ENCODE assay signal across 8 cellular contexts in the genomic region with DNA sequence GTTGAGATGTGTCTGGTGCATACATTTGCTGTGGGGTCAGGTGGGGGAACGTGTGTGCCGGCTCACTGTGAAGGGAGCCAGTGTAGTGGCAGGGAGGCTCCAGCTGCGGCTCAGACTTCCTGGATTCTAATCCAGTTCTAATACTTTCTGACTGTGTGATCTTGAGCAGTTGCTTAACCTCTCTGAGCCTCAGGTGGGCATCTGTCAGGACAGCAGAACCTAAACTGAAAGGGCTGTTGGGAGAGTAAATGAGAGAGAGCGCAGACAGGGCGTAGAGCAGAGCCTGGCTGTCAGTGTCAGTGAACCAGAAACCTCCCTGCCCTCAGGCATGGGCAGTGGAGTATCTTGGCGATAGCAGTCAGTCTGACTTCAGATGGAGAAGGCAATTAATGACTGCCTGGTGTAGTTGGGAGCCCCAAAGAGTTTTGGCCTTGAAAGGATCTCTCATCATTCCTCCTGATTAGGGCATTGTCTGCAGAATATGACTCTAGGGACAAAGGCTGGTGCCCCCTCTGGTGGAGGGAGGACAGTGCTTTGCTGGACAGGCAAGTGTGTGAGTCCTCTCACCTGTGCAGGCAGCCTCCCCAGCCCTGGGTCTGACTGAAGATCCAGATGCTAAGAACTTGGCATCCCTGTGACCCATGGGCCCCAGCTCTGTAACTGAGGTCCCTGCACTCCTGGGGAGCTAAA. TPM values are rescaled to one million over a fixed set of nuclear protein-coding genes. Genes with fewer than 3 reads are reported as not detected.
DNase-seq lines count a peak whose midpoint lies in the region; ATAC-seq, FAIRE-seq and TF ChIP-seq lines count a peak whose summit lies in the region.

No MANE protein-coding gene starts in this region.

- no peak overlapping the region for H3K4me2 ChIP-seq in mesenchymal stem cell (ENCODE audit: low read length, poor library complexity, severe bottlenecking)

- no peak for TF ChIP-seq EP300 in gastroesophageal sphincter (IDR thresholded peaks at IDR 0.05)

- no peak overlapping the region for H2BK5ac ChIP-seq in mesenchymal stem cell (ENCODE audit: low read depth, low read length, poor library complexity, severe bottlenecking)

- H3K27ac ChIP-seq in RWPE1 = no peak overlapping the region
- H3K27ac ChIP-seq in gastroesophageal sphincter = peak overlapping the region; percentile 88 to 98 (median 90)
- H3K27ac ChIP-seq in mesenchymal stem cell (ENCODE audit: low read length, poor library complexity, severe bottlenecking) = no peak overlapping the region

- no peak for ATAC-seq in activated naive CD8-positive, alpha-beta T cell treated with anti-CD3 and anti-CD28 coated beads, Interleukin-2, amount 50 U/mL, for 24 hours
- no peak for ATAC-seq in gastroesophageal sphincter

- peak; percentile 27; the same call in 1 of the 2 replicates for TF ChIP-seq CTCF in RWPE1 (conservative IDR thresholded peaks at IDR 0.05; ENCODE audit: low read depth)
- TF ChIP-seq CTCF in gastroesophageal sphincter (IDR thresholded peaks at IDR 0.05) = peak in 3 of 4 experiments; percentile 31 to 44 (median 41)

- no peaks in the 10 kb centered on the region for H3K27me3 ChIP-seq in gastroesophageal sphincter
- H3K27me3 ChIP-seq in mesenchymal stem cell (ENCODE audit: control insufficient read depth in 1 of 2, insufficient read depth in 1 of 2, low read length in 2 of 2) = peaks cover 59 to 65% of the 10 kb centered on the region in 2 experiments

- POLR2A ChIA-PET in RWPE1 (lab: Yijun Ruan, JAX; ENCODE audit: low non-redundant PET) = no interaction called here

- CTCF ChIA-PET in RWPE1 (lab: Yijun Ruan, JAX) = interaction anchor here (0.6 to 1.5 kb wide), 3 partner anchors 9 to 233 kb away, joined by 3 to 9 read pairs (median 4); no protein-coding TSS in a partner anchor

- no peak overlapping the region for H2BK12ac ChIP-seq in mesenchymal stem cell (ENCODE audit: low read length in 2 of 2)

- H3K4ac ChIP-seq in mesenchymal stem cell (ENCODE audit: low read depth in 1 of 2, low read length in 2 of 2) = no peak overlapping the region

- peak; percentile 32 for FAIRE-seq in urothelium cell line (lab: Jason Lieb, UNC)

- H3K23ac ChIP-seq in mesenchymal stem cell (ENCODE audit: low read length in 2 of 2) = no peak overlapping the region

- TF ChIP-seq POLR2A in gastroesophageal sphincter (IDR thresholded peaks at IDR 0.05) = no peak

- H3K27me3 Mint-ChIP-seq in activated naive CD8-positive, alpha-beta T cell treated with anti-CD3 and anti-CD28 coated beads, Interleukin-2, amount 50 U/mL, for 24 hours = peaks cover 8% of the 10 kb centered on the region
- H3K27me3 Mint-ChIP-seq in activated naive CD8-positive, alpha-beta T cell treated with anti-CD3 and anti-CD28 coated beads for 36 hours = peaks cover 17% of the 10 kb centered on the region

- H3K4me3 ChIP-seq in gastroesophageal sphincter = no peak overlapping the region
- no peak overlapping the region for H3K4me3 ChIP-seq in mesenchymal stem cell (ENCODE audit: insufficient read depth in 1 of 2, low read depth in 1 of 2, low read length in 2 of 2)

- no peak overlapping the region for H4K91ac ChIP-seq in mesenchymal stem cell (ENCODE audit: low read length)

- H3K9ac ChIP-seq in mesenchymal stem cell (ENCODE audit: low read length) = no peak overlapping the region

- no peak overlapping the region for H2AK5ac ChIP-seq in mesenchymal stem cell (ENCODE audit: low read length, severe bottlenecking)

- peaks cover 16% of the 10 kb centered on the region for H3K4me1 Mint-ChIP-seq in activated naive CD8-positive, alpha-beta T cell treated with anti-CD3 and anti-CD28 coated beads, Interleukin-2, amount 50 U/mL, for 24 hours
- H3K4me1 Mint-ChIP-seq in activated naive CD8-positive, alpha-beta T cell treated with anti-CD3 and anti-CD28 coated beads for 36 hours = peaks cover 14% of the 10 kb centered on the region

- no peak overlapping the region for H2BK120ac ChIP-seq in mesenchymal stem cell (ENCODE audit: low read depth, low read length)

- H3K4me1 ChIP-seq in gastroesophageal sphincter (peaks cover 13 to 100% (median 58%) of the 10 kb centered on the region in 3 donors), mesenchymal stem cell (ENCODE audit: control insufficient read depth, insufficient read depth, low read depth, low read length) (peaks cover 21% of the 10 kb centered on the region)

- 50 to 100% methylated on average over 1 to 4 of the region's 6 CpGs for WGBS in gastroesophageal sphincter (ENCODE audit: low coverage in 1 of 2), 2 donors
- WGBS in mesenchymal stem cell = 91% methylated on average over 6 of the region's 6 CpGs

- H2BK15ac ChIP-seq in mesenchymal stem cell (ENCODE audit: low read depth, poor library complexity, severe bottlenecking) = no peak overlapping the region

- no peak overlapping the region for H3K18ac ChIP-seq in mesenchymal stem cell (ENCODE audit: low read depth in 1 of 2, low read length in 2 of 2)

- no peak overlapping the region for H4K8ac ChIP-seq in mesenchymal stem cell (ENCODE audit: low read length)

- H3K36me3 ChIP-seq in gastroesophageal sphincter = no peaks in the 10 kb centered on the region
- peaks cover 0 to 4% of the 10 kb centered on the region in 2 experiments for H3K36me3 ChIP-seq in mesenchymal stem cell (ENCODE audit: control insufficient read depth in 1 of 2, insufficient read depth in 2 of 2, low read depth in 1 of 2, low read length in 2 of 2)

- H3K36me3 Mint-ChIP-seq in activated naive CD8-positive, alpha-beta T cell treated with anti-CD3 and anti-CD28 coated beads, Interleukin-2, amount 50 U/mL, for 24 hours (ENCODE audit: low read depth) = no peaks in the 10 kb centered on the region
- no peaks in the 10 kb centered on the region for H3K36me3 Mint-ChIP-seq in activated naive CD8-positive, alpha-beta T cell treated with anti-CD3 and anti-CD28 coated beads for 36 hours

- H2AFZ ChIP-seq in mesenchymal stem cell (ENCODE audit: low read depth, low read length) = no peak overlapping the region

- H3K9me3 ChIP-seq in gastroesophageal sphincter = no peaks in the 10 kb centered on the region
- no peaks in the 10 kb centered on the region for H3K9me3 ChIP-seq in mesenchymal stem cell (ENCODE audit: control insufficient read depth, low read length)

- no peak overlapping the region for H3K14ac ChIP-seq in mesenchymal stem cell (ENCODE audit: low read length in 2 of 2)

- peak; percentile 25 for DNase-seq in activated naive CD8-positive, alpha-beta T cell treated with anti-CD3 and anti-CD28 coated beads, Interleukin-2, amount 50 U/mL, for 24 hours
- DNase-seq in activated naive CD8-positive, alpha-beta T cell treated with anti-CD3 and anti-CD28 coated beads for 36 hours = no peak
- DNase-seq in RWPE1 (ENCODE audit: low spot score) (peak; percentile 20), urothelium cell line (ENCODE audit: low spot score) (peak; percentile 57), mesenchymal stem cell (no peak), cortex of kidney (lab: John Stamatoyannopoulos, UW) (no peak), cerebellum (ENCODE audit: low spot score) (no peak)

- no peak overlapping the region for H3K27ac Mint-ChIP-seq in activated naive CD8-positive, alpha-beta T cell treated with anti-CD3 and anti-CD28 coated beads, Interleukin-2, amount 50 U/mL, for 24 hours
- no peak overlapping the region for H3K27ac Mint-ChIP-seq in activated naive CD8-positive, alpha-beta T cell treated with anti-CD3 and anti-CD28 coated beads for 36 hours

- H3K4me3 Mint-ChIP-seq in activated naive CD8-positive, alpha-beta T cell treated with anti-CD3 and anti-CD28 coated beads, Interleukin-2, amount 50 U/mL, for 24 hours = no peak overlapping the region
- H3K4me3 Mint-ChIP-seq in activated naive CD8-positive, alpha-beta T cell treated with anti-CD3 and anti-CD28 coated beads for 36 hours = no peak overlapping the region

- no peaks in the 10 kb centered on the region for H3K9me3 Mint-ChIP-seq in activated naive CD8-positive, alpha-beta T cell treated with anti-CD3 and anti-CD28 coated beads, Interleukin-2, amount 50 U/mL, for 24 hours
- no peaks in the 10 kb centered on the region for H3K9me3 Mint-ChIP-seq in activated naive CD8-positive, alpha-beta T cell treated with anti-CD3 and anti-CD28 coated beads for 36 hours

- no peaks in the 10 kb centered on the region for H3K79me1 ChIP-seq in mesenchymal stem cell (replicated peaks; ENCODE audit: low read length, poor library complexity, severe bottlenecking)

RNA-seq across cellular contexts. Expression of a gene that starts 9.6 kb away (rescaled TPM):
- total RNA-seq in activated naive CD8-positive, alpha-beta T cell treated with anti-CD3 and anti-CD28 coated beads for 36 hours = not detected
- total RNA-seq in gastroesophageal sphincter = not detected
- 0.01 TPM for polyA plus RNA-seq in mesenchymal stem cell (2013, experiment 1 of 2)
- 0.01 TPM for polyA plus RNA-seq in mesenchymal stem cell (2013, experiment 2 of 2)
- not detected for total RNA-seq in cerebellum

RNA-seq across cellular contexts. Expression of a gene that starts 18.3 kb away (rescaled TPM):
- total RNA-seq in activated naive CD8-positive, alpha-beta T cell treated with anti-CD3 and anti-CD28 coated beads for 36 hours = not detected
- total RNA-seq in gastroesophageal sphincter (100 to 1,000 TPM in 3 of 4 donors, 10 to 100 TPM in 1; 43.2 to 244 (median 179) TPM), cerebellum (5.5 TPM)
- 3.3 TPM for polyA plus RNA-seq in mesenchymal stem cell (2013, experiment 1 of 2)
- 2.9 TPM for polyA plus RNA-seq in mesenchymal stem cell (2013, experiment 2 of 2)

RNA-seq across cellular contexts. Expression of a gene that starts 28.9 kb away (rescaled TPM):
- total RNA-seq in activated naive CD8-positive, alpha-beta T cell treated with anti-CD3 and anti-CD28 coated beads for 36 hours = 1 to 10 TPM; 2.2 to 2.7 TPM
- total RNA-seq in gastroesophageal sphincter (1 to 10 TPM in 3 of 4 donors, under 1 TPM in 1; 0.12 to 7.5 (median 3.0) TPM), cerebellum (10.3 TPM)
- 0.64 TPM for polyA plus RNA-seq in mesenchymal stem cell (2013, experiment 1 of 2)
- polyA plus RNA-seq in mesenchymal stem cell (2013, experiment 2 of 2) = 0.53 TPM

RNA-seq across cellular contexts. Expression of a gene that starts 40.9 kb away (rescaled TPM):
- total RNA-seq in activated naive CD8-positive, alpha-beta T cell treated with anti-CD3 and anti-CD28 coated beads for 36 hours = not detected
- not detected for total RNA-seq in gastroesophageal sphincter
- 0.91 TPM for polyA plus RNA-seq in mesenchymal stem cell (2013, experiment 1 of 2)
- polyA plus RNA-seq in mesenchymal stem cell (2013, experiment 2 of 2) = 1.2 TPM
- not detected for total RNA-seq in cerebellum

RNA-seq across cellular contexts. Expression of a gene that starts 47.5 kb away (rescaled TPM):
- total RNA-seq in activated naive CD8-positive, alpha-beta T cell treated with anti-CD3 and anti-CD28 coated beads for 36 hours = 10 to 100 TPM; 33.1 to 34.3 TPM
- total RNA-seq in gastroesophageal sphincter (10 to 100 TPM; 26.4 to 70.7 (median 30.4) TPM), cerebellum (23.5 TPM)
- polyA plus RNA-seq in mesenchymal stem cell (2013, experiment 1 of 2) = 20.3 TPM
- polyA plus RNA-seq in mesenchymal stem cell (2013, experiment 2 of 2) = 19.4 TPM

Comparison
In these comparisons a context has a peak if more than half of its experiments do, and no peak if none do; other contexts are left out.
1. DNase-seq: peak in activated naive CD8-positive, alpha-beta T cell treated with anti-CD3 and anti-CD28 coated beads, Interleukin-2, amount 50 U/mL, for 24 hours (single experiment), RWPE1 (single experiment) and urothelium cell line (single experiment); none in activated naive CD8-positive, alpha-beta T cell treated with anti-CD3 and anti-CD28 coated beads for 36 hours (single experiment), mesenchymal stem cell (single experiment), cortex of kidney (single experiment) and cerebellum (single experiment).
2. H3K27ac ChIP-seq: peak in gastroesophageal sphincter (4 of 4); none in RWPE1 (single experiment) and mesenchymal stem cell (single experiment).